1 cellular context compared by ENCODE assay signal in genomic region chr5:68648944-68649874, GRCh38.
TF ChIP-seq lines count a peak whose summit lies in the region.

No MANE protein-coding gene starts in this region.

TF ChIP-seq in liver, 16 proteins besides CTCF, POLR2A, EP300 and RAD21 (continued from another document):
- TF ChIP-seq REST (IDR thresholded peaks at IDR 0.05) = no peak
- no peak for TF ChIP-seq ZBTB33 (IDR thresholded peaks at IDR 0.05)
- no peak for TF ChIP-seq GABPA (IDR thresholded peaks at IDR 0.05 in 1 of 2, conservative IDR thresholded peaks at IDR 0.05 in 1 of 2)
- peak in 1 of 2 donors; percentile 26 for TF ChIP-seq EGR1 (IDR thresholded peaks at IDR 0.05; ENCODE audit: low read depth in 2 of 2)
- TF ChIP-seq MAX (IDR thresholded peaks at IDR 0.05) = peak; percentile 50
- TF ChIP-seq RXRA (IDR thresholded peaks at IDR 0.05) = peak; percentile 43 to 74
- no peak for TF ChIP-seq ATF3 (IDR thresholded peaks at IDR 0.05)
- TF ChIP-seq HNF4G (IDR thresholded peaks at IDR 0.05) = no peak
- peak in 1 of 2 donors; percentile 10 for TF ChIP-seq JUND (IDR thresholded peaks at IDR 0.05)
- TF ChIP-seq HNF4A (conservative IDR thresholded peaks at IDR 0.05) = peak in 1 of 2 donors; percentile 18
- TF ChIP-seq SP1 (IDR thresholded peaks at IDR 0.05) = no peak
- peak; percentile 30 for TF ChIP-seq FOXA2 (IDR thresholded peaks at IDR 0.05)
- TF ChIP-seq FOXA1 (IDR thresholded peaks at IDR 0.05) = no peak
- TF ChIP-seq NR2F2 (IDR thresholded peaks at IDR 0.05) = no peak
